22 cellular contexts compared by ENCODE assay signal in the genomic region with DNA sequence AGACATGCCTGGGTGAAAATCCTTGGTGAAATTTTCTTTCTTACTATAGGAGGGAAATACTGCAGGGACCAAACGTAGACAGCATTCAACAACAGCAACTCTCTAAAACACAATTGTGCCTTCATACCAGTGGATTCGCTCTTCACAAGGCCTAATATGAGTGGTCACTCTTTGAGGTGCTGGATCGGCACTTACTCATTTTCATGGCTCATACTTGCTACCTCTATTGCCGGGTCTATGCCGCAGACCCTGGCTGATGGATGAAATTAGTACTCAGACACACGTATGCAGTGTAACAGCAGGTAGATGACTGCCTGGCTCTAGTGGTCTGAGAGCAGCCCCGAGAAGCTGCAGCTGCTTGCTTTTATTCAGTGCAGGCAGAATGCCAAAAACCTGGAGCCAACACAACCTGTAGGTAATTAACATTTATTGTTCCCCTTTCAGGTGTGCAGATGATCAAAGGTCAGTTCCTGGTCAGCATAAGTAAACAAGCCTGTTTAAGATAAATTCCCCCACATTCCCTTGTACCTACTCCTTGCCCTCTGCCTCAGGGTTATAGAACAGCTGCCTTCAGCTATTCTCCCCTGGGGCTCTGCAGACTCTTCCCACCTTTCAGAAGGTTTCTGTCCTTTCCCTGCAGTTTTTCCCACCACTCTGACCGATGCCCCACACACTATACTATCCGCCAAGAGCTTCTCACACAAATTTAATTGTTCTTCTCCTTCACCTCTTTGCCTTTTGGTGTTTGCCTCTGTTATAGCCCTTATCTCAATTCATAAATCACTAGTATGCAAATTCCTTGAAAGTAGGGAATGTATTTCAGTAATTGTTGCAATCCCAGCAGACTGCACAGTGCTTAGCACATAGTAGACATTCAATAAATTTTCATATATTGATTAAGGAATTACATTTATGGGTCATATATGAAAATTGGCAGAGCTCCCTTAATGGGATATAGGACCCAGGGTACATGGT.
A peak's percentile ranks its signal among the peaks of the same experiment; 100 is the strongest.
DNase-seq lines count a peak whose midpoint lies in the region; ATAC-seq, FAIRE-seq and TF ChIP-seq lines count a peak whose summit lies in the region.
"Had no signal": no experiment of that assay in that cellular context is flagged by ENCODE, and none has a peak within 500 bp of the region (broad histone marks: within the 10 kb centered on the region; RNA-seq: fewer than 3 reads in every experiment).

No MANE protein-coding gene starts in this region.

- ATAC-seq in GM18520 (IDR thresholded peaks at IDR 0.05; ENCODE audit: unreplicated experiment) = no peak
- no peak for ATAC-seq in activated T-cell treated with anti-CD3 and anti-CD28 coated beads, Interleukin-2, amount 50 U/mL, for 72 hours (replicated peaks in 1 of 2)
- ATAC-seq: psoas muscle, Right ventricle myocardium inferior, T-cell had no signal

- no peak for TF ChIP-seq CTCF in nephron progenitor cell (IDR thresholded peaks at IDR 0.05)

- H3K9me3 Mint-ChIP-seq in nephron progenitor cell = peaks cover 24% of the 10 kb centered on the region
- H3K9me3 Mint-ChIP-seq in activated T-cell treated with anti-CD3 and anti-CD28 coated beads, Interleukin-2, amount 50 U/mL, for 72 hours = peaks cover 2 to 4% of the 10 kb centered on the region in 2 donors
- H3K9me3 Mint-ChIP-seq: activated naive CD8-positive, alpha-beta T cell treated with anti-CD3 and anti-CD28 coated beads for 36 hours; T-cell had no signal

- H3K27ac Mint-ChIP-seq in nephron progenitor cell = no peak overlapping the region
- no peak overlapping the region for H3K27ac Mint-ChIP-seq in activated T-cell treated with anti-CD3 and anti-CD28 coated beads, Interleukin-2, amount 50 U/mL, for 72 hours
- H3K27ac Mint-ChIP-seq: activated naive CD8-positive, alpha-beta T cell treated with anti-CD3 and anti-CD28 coated beads for 36 hours; stimulated activated naive CD8-positive, alpha-beta T cell treated with anti-CD3 and anti-CD28 coated beads, Interleukin-15, Interleukin-2, amounts not matched to agents 100 ng/mL and 50 ng/mL, for 24 hours; T-cell had no signal

- FAIRE-seq in colon (lab: Jason Lieb, UNC) = peak; percentile 5
- FAIRE-seq: H1, TTC549 had no signal

- peaks cover 4% of the 10 kb centered on the region for H3K27me3 Mint-ChIP-seq in nephron progenitor cell (ENCODE audit: low read depth, poor library complexity)
- no peaks in the 10 kb centered on the region for H3K27me3 Mint-ChIP-seq in activated T-cell treated with anti-CD3 and anti-CD28 coated beads, Interleukin-2, amount 50 U/mL, for 72 hours (ENCODE audit: low read depth)
- H3K27me3 Mint-ChIP-seq: activated naive CD8-positive, alpha-beta T cell treated with anti-CD3 and anti-CD28 coated beads for 36 hours; stimulated activated naive CD8-positive, alpha-beta T cell treated with anti-CD3 and anti-CD28 coated beads, Interleukin-15, Interleukin-2, amounts not matched to agents 100 ng/mL and 50 ng/mL, for 24 hours had no signal

- peaks cover 5% of the 10 kb centered on the region for H3K4me1 Mint-ChIP-seq in nephron progenitor cell
- no peaks in the 10 kb centered on the region for H3K4me1 Mint-ChIP-seq in activated T-cell treated with anti-CD3 and anti-CD28 coated beads, Interleukin-2, amount 50 U/mL, for 72 hours (ENCODE audit: low read depth)
- H3K4me1 Mint-ChIP-seq: activated naive CD8-positive, alpha-beta T cell treated with anti-CD3 and anti-CD28 coated beads for 36 hours; T-cell had no signal

- no peak overlapping the region for H3K4me3 Mint-ChIP-seq in nephron progenitor cell
- H3K4me3 Mint-ChIP-seq in activated T-cell treated with anti-CD3 and anti-CD28 coated beads, Interleukin-2, amount 50 U/mL, for 72 hours = no peak overlapping the region
- H3K4me3 Mint-ChIP-seq: activated naive CD8-positive, alpha-beta T cell treated with anti-CD3 and anti-CD28 coated beads for 36 hours; stimulated activated naive CD8-positive, alpha-beta T cell treated with anti-CD3 and anti-CD28 coated beads, Interleukin-15, Interleukin-2, amounts not matched to agents 100 ng/mL and 50 ng/mL, for 24 hours; T-cell had no signal

- no peaks in the 10 kb centered on the region for H3K36me3 Mint-ChIP-seq in nephron progenitor cell (ENCODE audit: low read depth)
- H3K36me3 Mint-ChIP-seq in activated T-cell treated with anti-CD3 and anti-CD28 coated beads, Interleukin-2, amount 50 U/mL, for 72 hours (ENCODE audit: insufficient read depth in 2 of 2) = peaks cover 0 to 1% of the 10 kb centered on the region in 2 donors
- H3K36me3 Mint-ChIP-seq: activated naive CD8-positive, alpha-beta T cell treated with anti-CD3 and anti-CD28 coated beads for 36 hours; T-cell had no signal

- DNase-seq in DMS153 (lab: John Stamatoyannopoulos, UW) (peak; percentile 65), NCI-H1092 (lab: John Stamatoyannopoulos, UW) (peak; percentile 19), NCI-H2196 (lab: John Stamatoyannopoulos, UW; ENCODE audit: unreplicated experiment) (peak; percentile 9), HUDEP-2 (lab: John Stamatoyannopoulos, UW; ENCODE audit: unreplicated experiment in 76 of 76) (no peak), nephron progenitor cell (no peak)
- no peak for DNase-seq in activated T-cell treated with anti-CD3 and anti-CD28 coated beads, Interleukin-2, amount 50 U/mL, for 72 hours
- DNase-seq: activated naive CD8-positive, alpha-beta T cell treated with anti-CD3 and anti-CD28 coated beads for 36 hours; DMS79 treated with DMSO at 0.1 percent for 48 hours; esophagus squamous epithelium; mesendoderm; MV-4-11; NCI-H2227 treated with DMSO at 0.1 percent for 48 hours; psoas muscle; stimulated activated CD4-positive, alpha-beta T cell treated with anti-CD3 and anti-CD28 coated beads, Interleukin-4, amount 100 ng/mL, for 24 hours; T-cell; tibial artery had no signal

Comparison
In these comparisons a context has a peak if more than half of its experiments do, and no peak if none do; other contexts are left out.
1. DNase-seq: peak in DMS153 (single experiment), NCI-H1092 (single experiment) and NCI-H2196 (single experiment); none in HUDEP-2 (0 of 76), nephron progenitor cell (single experiment) and activated T-cell treated with anti-CD3 and anti-CD28 coated beads, Interleukin-2, amount 50 U/mL, for 72 hours (0 of 2).